Comparison of ENCODE assay signal across 21 cellular contexts in the genomic region with DNA sequence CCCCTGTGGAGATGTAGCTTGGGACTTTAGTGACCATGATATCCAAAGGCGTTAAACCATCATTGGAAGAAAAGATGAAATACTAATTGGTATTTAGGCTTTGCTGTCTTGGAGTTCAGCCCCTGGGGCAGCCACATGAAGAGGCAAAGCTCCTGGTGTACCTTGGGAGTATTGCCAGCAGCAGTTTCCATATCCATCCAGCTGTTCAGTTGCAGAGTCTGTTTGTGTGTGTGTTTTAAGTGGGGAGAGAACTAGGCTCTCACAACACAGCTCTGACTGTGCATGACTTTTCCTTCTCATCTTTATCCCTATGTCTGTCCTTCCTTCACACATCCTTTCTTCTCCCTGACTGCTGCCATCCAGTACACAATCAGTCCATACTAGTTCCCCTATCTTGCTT.
DNase-seq lines count a peak whose midpoint lies in the region; ATAC-seq lines count a peak whose summit lies in the region.
"Had no signal": no experiment of that assay in that cellular context is flagged by ENCODE, and none has a peak within 500 bp of the region (broad histone marks: within the 10 kb centered on the region; RNA-seq: fewer than 3 reads in every experiment).

No MANE protein-coding gene starts in this region.

- ATAC-seq in Right ventricle myocardium inferior (peak; percentile 10), left cardiac atrium (no peak), left ventricle myocardium superior (peak; percentile 52), Right ventricle myocardium superior (ENCODE audit: poor library complexity) (no peak), GM19035 (IDR thresholded peaks at IDR 0.05; ENCODE audit: unreplicated experiment) (no peak)
- ATAC-seq: A549; CD8-positive, alpha-beta T cell; GM12878 had no signal

- intact Hi-C loops in Right ventricle myocardium inferior (cut with DNase I): no loop called here
- intact Hi-C loops in left cardiac atrium (cut with DNase I): no loop called here
- intact Hi-C loops in left ventricle myocardium superior (cut with micrococcal nuclease): no loop called here
- intact Hi-C loops in Right ventricle myocardium superior (cut with DNase I): no loop called here

- peak; percentile 7 for DNase-seq in DMS 273 (lab: John Stamatoyannopoulos, UW; ENCODE audit: unreplicated experiment)
- DNase-seq in DMS 273 treated with DMSO at 0.1 percent for 48 hours (lab: John Stamatoyannopoulos, UW): no peak
- no peak for DNase-seq in Right ventricle myocardium inferior (ENCODE audit: missing footprints)
- no peak for DNase-seq in left cardiac atrium
- no peak for DNase-seq in left ventricle myocardium superior
- no peak for DNase-seq in Right ventricle myocardium superior
- peak; percentile 5 for DNase-seq in myocyte (ENCODE audit: low read depth)
- DNase-seq: AML-193; Caco-2; Calu3; CD4-positive, alpha-beta T cell; CD8-positive, alpha-beta T cell; DMS153; DMS53; DMS79; DND-41; EL; GDM1 had no signal

Comparison
In these comparisons a context has a peak if more than half of its experiments do, and no peak if none do; other contexts are left out.
1. DNase-seq: peak in DMS 273 (single experiment) and myocyte (single experiment); none in DMS 273 treated with DMSO at 0.1 percent for 48 hours (single experiment), Right ventricle myocardium inferior (single experiment), left cardiac atrium (single experiment), left ventricle myocardium superior (single experiment) and Right ventricle myocardium superior (single experiment).
2. ATAC-seq: peak in Right ventricle myocardium inferior (single experiment) and left ventricle myocardium superior (single experiment); none in left cardiac atrium (0 of 2), Right ventricle myocardium superior (single experiment) and GM19035 (single experiment).